In the genomic region with DNA sequence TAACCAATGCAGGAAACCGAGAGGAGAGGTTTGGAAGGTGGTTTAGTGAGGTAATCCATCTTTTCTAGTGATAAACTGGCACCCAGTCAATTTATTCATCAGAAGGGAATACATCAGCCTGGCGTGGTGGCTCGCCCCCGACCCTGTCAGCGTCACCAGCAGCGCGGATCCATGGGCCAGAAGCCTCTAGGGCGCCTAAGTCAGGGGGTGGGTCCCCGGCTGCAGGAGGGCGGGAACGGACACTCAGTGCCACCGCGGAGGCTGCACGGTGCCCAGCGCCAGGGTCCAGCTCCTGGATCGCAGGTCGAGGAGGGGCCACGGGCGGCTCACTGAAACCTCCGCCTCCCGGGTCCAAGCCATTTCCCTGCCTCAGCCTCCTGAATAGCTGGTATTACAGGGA, we compare ENCODE assay signal across 7 cellular contexts. TPM values are rescaled to one million over a fixed set of nuclear protein-coding genes. Genes with fewer than 3 reads are reported as not detected.
"Had no signal": no experiment of that assay in that cellular context is flagged by ENCODE, and none has a peak within 500 bp of the region (broad histone marks: within the 10 kb centered on the region; RNA-seq: fewer than 3 reads in every experiment).

No MANE protein-coding gene starts in this region.

- H3K4me3 ChIP-seq: GM23248, K562 had no signal

- ATAC-seq: K562 had no signal

- H3K9ac ChIP-seq: GM23248 had no signal

- H3K27ac ChIP-seq: GM23248 had no signal

- H2AFZ ChIP-seq: GM23248 had no signal

- DNase-seq: GM23248, GOT3, H9, HCEC 1CT, IMR-90 had no signal

RNA-seq across cellular contexts. Expression of a gene that starts 0.9 kb away (rescaled TPM):
- total RNA-seq: GM23248, H9, HT-29, IMR-90 had no signal
- polyA plus RNA-seq: GM23248, IMR-90 had no signal
